8 cellular contexts compared by ENCODE assay signal in genomic region chr18:8609711-8610441, GRCh38.
DNase-seq lines count a peak whose midpoint lies in the region; ATAC-seq and TF ChIP-seq lines count a peak whose summit lies in the region.

No MANE protein-coding gene starts in this region.

- no peak overlapping the region for H3K27ac ChIP-seq in OCI-LY1 (ENCODE audit: low read depth, low read length, poor library complexity, severe bottlenecking)

- peaks cover 61% of the 10 kb centered on the region for H3K4me1 ChIP-seq in OCI-LY1 (ENCODE audit: insufficient read depth, low read length, severe bottlenecking)

- no peaks in the 10 kb centered on the region for H3K9me2 ChIP-seq in OCI-LY1 (ENCODE audit: low read depth, low read length)

- H3K79me2 ChIP-seq in OCI-LY1 (ENCODE audit: insufficient read depth, low read length) = peaks cover 50% of the 10 kb centered on the region

- H2AFZ ChIP-seq in OCI-LY1 (ENCODE audit: low read length) = no peak overlapping the region

- ATAC-seq in HG02571 (IDR thresholded peaks at IDR 0.05; ENCODE audit: unreplicated experiment) = peak; percentile 16
- peak; percentile 33 for ATAC-seq in stimulated activated naive B cell treated with anti-CD40 and anti-IgM and Interleukin-4, amounts not matched to agents 10 μg/mL and 1 μg/mL and 100 μg/mL, for 72 hours (replicated peaks)

- TF ChIP-seq CTCF in GM12875 (IDR thresholded peaks at IDR 0.05; ENCODE audit: borderline replicate concordance, insufficient read depth, low read depth, low read length) (no peak), OCI-LY1 (IDR thresholded peaks at IDR 0.05; ENCODE audit: low read length) (no peak), astrocyte of the spinal cord (IDR thresholded peaks at IDR 0.05; ENCODE audit: low read depth, low read length) (no peak), GM10266 (IDR thresholded peaks at IDR 0.05; ENCODE audit: control insufficient read depth, insufficient read depth, low read depth, missing control alignments) (no peak), GM20000 (IDR thresholded peaks at IDR 0.05; ENCODE audit: extremely low read depth, missing control alignments) (no peak)

- H3K27me3 Mint-ChIP-seq in stimulated activated naive B cell treated with anti-CD40 and anti-IgM and Interleukin-4, amounts not matched to agents 10 μg/mL and 1 μg/mL and 100 μg/mL, for 72 hours = no peaks in the 10 kb centered on the region

- peak overlapping the region; percentile 79 to 84 for H3K4me3 Mint-ChIP-seq in stimulated activated naive B cell treated with anti-CD40 and anti-IgM and Interleukin-4, amounts not matched to agents 10 μg/mL and 1 μg/mL and 100 μg/mL, for 72 hours

- no peaks in the 10 kb centered on the region for H4K20me1 ChIP-seq in OCI-LY1 (ENCODE audit: insufficient read depth, low read length)

- H3K9me3 ChIP-seq in OCI-LY1 (ENCODE audit: low read length) = no peaks in the 10 kb centered on the region

- peaks cover 7% of the 10 kb centered on the region; the same call in 1 of the 2 replicates for H3K36me3 ChIP-seq in OCI-LY1 (ENCODE audit: insufficient read depth, low read length)

- H3K27me3 ChIP-seq in OCI-LY1 (ENCODE audit: insufficient read depth, low read length) = no peaks in the 10 kb centered on the region

- in situ Hi-C loops in astrocyte of the spinal cord (cut with HindIII; ENCODE audit: low sequenced_read_pairs) = no loop called here

- H3K36me3 Mint-ChIP-seq in stimulated activated naive B cell treated with anti-CD40 and anti-IgM and Interleukin-4, amounts not matched to agents 10 μg/mL and 1 μg/mL and 100 μg/mL, for 72 hours = peaks cover 18 to 19% of the 10 kb centered on the region in 2 donors

- no peaks in the 10 kb centered on the region for H3K9me3 Mint-ChIP-seq in stimulated activated naive B cell treated with anti-CD40 and anti-IgM and Interleukin-4, amounts not matched to agents 10 μg/mL and 1 μg/mL and 100 μg/mL, for 72 hours

- DNase-seq in astrocyte of the spinal cord (ENCODE audit: low read depth, low spot score) (no peak), left kidney (ENCODE audit: low read depth, low spot score) (peak; percentile 58), GM10266 (ENCODE audit: extremely low spot score) (no peak), GM20000 (ENCODE audit: low spot score) (no peak)
- no peak for DNase-seq in stimulated activated naive B cell treated with anti-CD40 and anti-IgM and Interleukin-4, amounts not matched to agents 10 μg/mL and 1 μg/mL and 100 μg/mL, for 72 hours

- peak overlapping the region; percentile 76 for H3K27ac Mint-ChIP-seq in stimulated activated naive B cell treated with anti-CD40 and anti-IgM and Interleukin-4, amounts not matched to agents 10 μg/mL and 1 μg/mL and 100 μg/mL, for 72 hours

- peak overlapping the region; percentile 83 for H3K4me2 ChIP-seq in OCI-LY1 (ENCODE audit: low read length)

- H3K4me3 ChIP-seq in GM12875 (ENCODE audit: low read depth, low read length) (peak overlapping the region; percentile 96), OCI-LY1 (ENCODE audit: low read depth, low read length, poor library complexity, severe bottlenecking) (peak overlapping the region; percentile 94), astrocyte of the spinal cord (ENCODE audit: low read depth, low read length) (peak overlapping the region; percentile 85)

- peaks cover 32 to 61% of the 10 kb centered on the region in 2 donors for H3K4me1 Mint-ChIP-seq in stimulated activated naive B cell treated with anti-CD40 and anti-IgM and Interleukin-4, amounts not matched to agents 10 μg/mL and 1 μg/mL and 100 μg/mL, for 72 hours

- H3K9ac ChIP-seq in OCI-LY1 (ENCODE audit: low read length) = peak overlapping the region; percentile 85

- H3F3A ChIP-seq in OCI-LY1 (ENCODE audit: insufficient read depth, low read length) = no peaks in the 10 kb centered on the region
